ENCODE assay signal across 8 cellular contexts in genomic region chr12:49567302-49567610, GRCh38. TPM values are rescaled to one million over a fixed set of nuclear protein-coding genes. Genes with fewer than 3 reads are reported as not detected.
DNase-seq lines count a peak whose midpoint lies in the region; ATAC-seq and TF ChIP-seq lines count a peak whose summit lies in the region.

No MANE protein-coding gene starts in this region.

- TF ChIP-seq CTCF in neural cell (IDR thresholded peaks at IDR 0.05; ENCODE audit: poor library complexity, severe bottlenecking) = no peak

- no peaks in the 10 kb centered on the region for H3K9me3 ChIP-seq in MG63
- H3K9me3 ChIP-seq in endocrine pancreas (ENCODE audit: control insufficient read depth, low read length) = no peaks in the 10 kb centered on the region
- H3K9me3 ChIP-seq in neural cell (ENCODE audit: low read length) = no peaks in the 10 kb centered on the region

- H3K4me2 ChIP-seq in neural cell (ENCODE audit: low read length) = peak overlapping the region; percentile 99

- H4K20me1 ChIP-seq in neural cell (ENCODE audit: insufficient read depth) = no peaks in the 10 kb centered on the region

- TF ChIP-seq RAD21 in neural cell (conservative IDR thresholded peaks at IDR 0.05) = no peak

- no peak for TF ChIP-seq EP300 in neural cell (conservative IDR thresholded peaks at IDR 0.05; ENCODE audit: poor library complexity, severe bottlenecking)

- H3K9ac ChIP-seq in endocrine pancreas (ENCODE audit: control insufficient read depth, insufficient read depth, low read length) = peak overlapping the region; percentile 96
- H3K9ac ChIP-seq in neural cell (ENCODE audit: low read length) = peak overlapping the region; percentile 83

- H3K9me2 ChIP-seq in neural cell (ENCODE audit: insufficient read depth, low read length) = no peaks in the 10 kb centered on the region

- H3F3A ChIP-seq in neural cell (ENCODE audit: insufficient read depth, low read length, poor library complexity, severe bottlenecking) = no peaks in the 10 kb centered on the region

- H3K4me1 ChIP-seq in endocrine pancreas (ENCODE audit: control insufficient read depth, insufficient read depth, low read length) = no peaks in the 10 kb centered on the region

- H3K4me3 ChIP-seq in MG63 (peak overlapping the region; percentile 92), endocrine pancreas (ENCODE audit: control insufficient read depth, insufficient read depth, low read length) (peak overlapping the region; percentile 83), neural cell (ENCODE audit: low read length) (peak overlapping the region; percentile 95)

- DNase-seq in MG63 = no peak
- no peak for DNase-seq in D341Med (ENCODE audit: low spot score)
- no peak for DNase-seq in NCI-H226
- DNase-seq in SIG-M5 treated with dmso at 0.1 percent for 504 hours (lab: John Stamatoyannopoulos, UW; ENCODE audit: unreplicated experiment) = no peak

- no peaks in the 10 kb centered on the region for H3K27me3 ChIP-seq in MG63
- no peaks in the 10 kb centered on the region for H3K27me3 ChIP-seq in endocrine pancreas (ENCODE audit: control insufficient read depth, insufficient read depth, low read length)
- H3K27me3 ChIP-seq in neural cell (ENCODE audit: insufficient read depth, low read depth, low read length) = no peaks in the 10 kb centered on the region

- peaks cover 11% of the 10 kb centered on the region for H3K79me2 ChIP-seq in neural cell (replicated peaks; ENCODE audit: insufficient read depth, low read length)

- ATAC-seq in GM21529 (IDR thresholded peaks at IDR 0.05; ENCODE audit: unreplicated experiment) (peak; percentile 15), HG02938 (IDR thresholded peaks at IDR 0.05; ENCODE audit: unreplicated experiment) (no peak)

- peak overlapping the region; percentile 70 for H2AFZ ChIP-seq in neural cell (ENCODE audit: low read depth, low read length)

- H3K36me3 ChIP-seq in MG63 (peaks cover 24% of the 10 kb centered on the region), endocrine pancreas (ENCODE audit: control insufficient read depth, insufficient read depth, low read length) (peaks cover 7% of the 10 kb centered on the region), neural cell (ENCODE audit: insufficient read depth, low read length) (no peaks in the 10 kb centered on the region)

- peak overlapping the region; percentile 83 for H3K27ac ChIP-seq in neural cell (ENCODE audit: low read length)

TF ChIP-seq in neural cell, 6 proteins besides CTCF, POLR2A, EP300 and RAD21:
- TF ChIP-seq EZH2 (IDR thresholded peaks at IDR 0.05; ENCODE audit: borderline replicate concordance, insufficient read depth, low read length, poor library complexity, severe bottlenecking) (no peak), REST (IDR thresholded peaks at IDR 0.05; ENCODE audit: borderline replicate concordance) (no peak), MXI1 (conservative IDR thresholded peaks at IDR 0.05; ENCODE audit: poor library complexity, severe bottlenecking) (no peak), TAF1 (IDR thresholded peaks at IDR 0.05; ENCODE audit: low read depth) (no peak), SMC3 (conservative IDR thresholded peaks at IDR 0.05; ENCODE audit: poor library complexity) (no peak), POLR2AphosphoS5 (IDR thresholded peaks at IDR 0.05) (no peak)

RNA-seq across cellular contexts. Expression of gene MCRS1, which starts 0.7 kb away (rescaled TPM):
- total RNA-seq in MG63 (2014; rRNA removed; shearing (Covaris generic); ENCODE audit: low replicate concordance) = 54.4 and 107 TPM in 2 replicates
- polyA plus RNA-seq in neural cell = 109 and 112 TPM in 2 replicates
- polyA minus RNA-seq in neural cell = 56.0 and 64.8 TPM in 2 replicates

RNA-seq across cellular contexts. Expression of gene KCNH3, which starts 28.4 kb away (rescaled TPM):
- not detected in 2 replicates for total RNA-seq in MG63 (2014; rRNA removed; shearing (Covaris generic); ENCODE audit: low replicate concordance)
- 0.63 and 3.0 TPM in 2 replicates for polyA plus RNA-seq in neural cell
- 0.58 and 1.2 TPM in 2 replicates for polyA minus RNA-seq in neural cell

RNA-seq across cellular contexts. Expression of gene FAM186B, which starts 38.2 kb away (rescaled TPM):
- total RNA-seq in MG63 (2014; rRNA removed; shearing (Covaris generic); ENCODE audit: low replicate concordance) = not detected in 2 replicates
- polyA plus RNA-seq in neural cell = not detected in 2 replicates
- 0.49 TPM in 1 of 2 replicates, not detected in the other for polyA minus RNA-seq in neural cell

RNA-seq across cellular contexts. Expression of gene PRPF40B, which starts 56.1 kb away (rescaled TPM):
- 4.8 and 8.6 TPM in 2 replicates for total RNA-seq in MG63 (2014; rRNA removed; shearing (Covaris generic); ENCODE audit: low replicate concordance)
- polyA plus RNA-seq in neural cell = 42.0 and 48.4 TPM in 2 replicates
- 23.1 and 28.4 TPM in 2 replicates for polyA minus RNA-seq in neural cell
